ENCODE assay signal across 18 cellular contexts in genomic region chr12:9727813-9728212, GRCh38. TPM values are rescaled to one million over a fixed set of nuclear protein-coding genes. Genes with fewer than 3 reads are reported as not detected.
DNase-seq lines count a peak whose midpoint lies in the region; ATAC-seq, FAIRE-seq and TF ChIP-seq lines count a peak whose summit lies in the region.
"Had no signal": no experiment of that assay in that cellular context is flagged by ENCODE, and none has a peak within 500 bp of the region (broad histone marks: within the 10 kb centered on the region; RNA-seq: fewer than 3 reads in every experiment).

No MANE protein-coding gene starts in this region.

- POLR2A ChIA-PET in activated B cell treated with CpG ODN at 0.5 μM for 24 hours (lab: Charles Lee) = interaction anchor here (1.0 to 3.8 kb wide), 6 partner anchors 12 to 80 kb away, joined by 3 to 19 read pairs (median 3); partner anchors contain the start of gene CLEC2D

- TF ChIP-seq CTCF in activated B cell treated with CpG ODN at 0.5 μM for 24 hours (IDR thresholded peaks at IDR 0.05) = no peak

- H3K27me3 Mint-ChIP-seq in activated B cell treated with CpG ODN at 0.5 μM for 24 hours = no peaks in the 10 kb centered on the region

- H3K4me1 Mint-ChIP-seq in activated B cell treated with CpG ODN at 0.5 μM for 24 hours = peaks cover 85% of the 10 kb centered on the region

- intact Hi-C loops in activated B cell treated with CpG ODN at 0.5 μM for 24 hours (cut with micrococcal nuclease) = no loop called here

- H3K27ac Mint-ChIP-seq in activated B cell treated with CpG ODN at 0.5 μM for 24 hours = peak overlapping the region; percentile 77

- H3K36me3 Mint-ChIP-seq in activated B cell treated with CpG ODN at 0.5 μM for 24 hours (ENCODE audit: low read depth) = peaks cover 44% of the 10 kb centered on the region

- CTCF ChIA-PET in activated B cell treated with CpG ODN at 0.5 μM for 24 hours (lab: Charles Lee) = no interaction called here

- peak overlapping the region; percentile 64 for H3K4me3 Mint-ChIP-seq in activated B cell treated with CpG ODN at 0.5 μM for 24 hours

- DNase-seq in Caki2 (ENCODE audit: low read depth) (peak; percentile 59), GM19239 (ENCODE audit: insufficient read length, low spot score) (no peak), activated B cell treated with CpG ODN at 0.5 μM for 24 hours (no peak), renal cortical epithelial cell (ENCODE audit: low read depth) (peak; percentile 85), mucosa of gallbladder (ENCODE audit: low spot score) (no peak)
- DNase-seq: C1 segment of cervical spinal cord, DMS79, GOT3, NCI-H1105, NCI-H2081, NCI-H446 treated with DMSO at 0.1 percent for 48 hours, NCI-H69, OCI-M1, SHP77 had no signal

- in situ Hi-C loops in Caki2 (cut with HindIII; ENCODE audit: low pct_unique_long_range_greater_than_20kb, low sequenced_read_pairs) = no loop called here

- no peak for ATAC-seq in activated B cell treated with CpG ODN at 0.5 μM for 24 hours (ENCODE audit: low read depth)
- no peak for ATAC-seq in GM19395 (IDR thresholded peaks at IDR 0.05; ENCODE audit: unreplicated experiment)
- no peak for ATAC-seq in HG02588 (IDR thresholded peaks at IDR 0.05; ENCODE audit: unreplicated experiment)
- ATAC-seq: K562 had no signal

- FAIRE-seq in GM19239 (lab: Jason Lieb, UNC) = peak; percentile 71
- FAIRE-seq: K562 had no signal

- no peaks in the 10 kb centered on the region for H3K9me3 Mint-ChIP-seq in activated B cell treated with CpG ODN at 0.5 μM for 24 hours

RNA-seq across cellular contexts. Expression of gene CLECL1, which starts 5.1 kb away (rescaled TPM):
- total RNA-seq in Caki2 (2014; rRNA removed; shearing (Covaris generic); ENCODE audit: low replicate concordance) = not detected in 2 replicates
- total RNA-seq in activated B cell treated with CpG ODN at 0.5 μM for 24 hours (111 and 115 TPM in 2 replicates), renal cortical epithelial cell (not detected in 2 replicates), mucosa of gallbladder (0.69 TPM)
- total RNA-seq: RPMI7951 had no signal

RNA-seq across cellular contexts. Expression of gene CD69, which starts 32.9 kb away (rescaled TPM):
- 0.71 and 4.1 TPM in 2 replicates for total RNA-seq in Caki2 (2014; rRNA removed; shearing (Covaris generic); ENCODE audit: low replicate concordance)
- total RNA-seq in activated B cell treated with CpG ODN at 0.5 μM for 24 hours (23.7 and 26.7 TPM in 2 replicates), renal cortical epithelial cell (0.25 and 1.2 TPM in 2 replicates), mucosa of gallbladder (18.4 TPM)
- total RNA-seq: RPMI7951 had no signal

RNA-seq across cellular contexts. Expression of gene CLEC2D, which starts 58.3 kb away (rescaled TPM):
- total RNA-seq in Caki2 (2014; rRNA removed; shearing (Covaris generic); ENCODE audit: low replicate concordance) = 1.6 and 1.8 TPM in 2 replicates
- total RNA-seq in activated B cell treated with CpG ODN at 0.5 μM for 24 hours (437 and 492 TPM in 2 replicates), renal cortical epithelial cell (1.2 and 2.2 TPM in 2 replicates), mucosa of gallbladder (9.0 TPM)

Comparison
In these comparisons a context has a peak if more than half of its experiments do, and no peak if none do; other contexts are left out.
1. DNase-seq: peak in Caki2 (single experiment) and renal cortical epithelial cell (single experiment); none in GM19239 (single experiment), activated B cell treated with CpG ODN at 0.5 μM for 24 hours (single experiment) and mucosa of gallbladder (single experiment).
2. RNA of gene CLECL1, which starts 5.1 kb away (total RNA-seq): 111 to 115 TPM in activated B cell treated with CpG ODN at 0.5 μM for 24 hours; 0.69 TPM in mucosa of gallbladder (single experiment), not detected in Caki2 and not detected in renal cortical epithelial cell; every median in the first group is over 10 times any median in the second.
3. RNA of gene CLEC2D, which starts 58.3 kb away (total RNA-seq): 437 to 492 TPM in activated B cell treated with CpG ODN at 0.5 μM for 24 hours; 9.0 TPM in mucosa of gallbladder (single experiment), 1.2 to 2.2 TPM in renal cortical epithelial cell and 1.6 to 1.8 TPM in Caki2; every median in the first group is over 10 times any median in the second.